Comparison of ENCODE assay signal across 21 cellular contexts in genomic region chr6:2651966-2652365, GRCh38.
DNase-seq lines count a peak whose midpoint lies in the region; ATAC-seq, FAIRE-seq and TF ChIP-seq lines count a peak whose summit lies in the region.
"Had no signal": no experiment of that assay in that cellular context is flagged by ENCODE, and none has a peak within 500 bp of the region (broad histone marks: within the 10 kb centered on the region; RNA-seq: fewer than 3 reads in every experiment).

No MANE protein-coding gene starts in this region.

- H3K27ac Mint-ChIP-seq in CD14-positive monocyte = peak overlapping the region; percentile 67 to 88 (median 84)
- no peak overlapping the region for H3K27ac Mint-ChIP-seq in endodermal cell
- H3K27ac Mint-ChIP-seq: B cell; CD4-positive, CD25-positive, alpha-beta regulatory T cell; H9 had no signal

- intact Hi-C loops in CD14-positive monocyte (cut with micrococcal nuclease) (no loop called here), PC-3 (cut with micrococcal nuclease) (no loop called here)

- CTCF ChIA-PET in PC-3 (lab: Charles Lee) = no interaction called here

- ATAC-seq in PC-3 (no peak), foreskin keratinocyte (peak; percentile 49)
- ATAC-seq: GM12878, K562 had no signal

- POLR2A ChIA-PET in PC-3 (lab: Charles Lee; ENCODE audit: unreplicated experiment) = no interaction called here

- TF ChIP-seq CTCF in CD14-positive monocyte (IDR thresholded peaks at IDR 0.05) (no peak), PC-3 (conservative IDR thresholded peaks at IDR 0.05; ENCODE audit: low read depth, low read length) (no peak), bronchial epithelial cell (IDR thresholded peaks at IDR 0.05; ENCODE audit: insufficient read depth, low read length, severe bottlenecking) (no peak), foreskin keratinocyte (conservative IDR thresholded peaks at IDR 0.05) (no peak), endodermal cell (conservative IDR thresholded peaks at IDR 0.05) (no peak)

- peaks cover 25% of the 10 kb centered on the region for H3K4me1 Mint-ChIP-seq in CD14-positive monocyte
- peaks cover 2% of the 10 kb centered on the region for H3K4me1 Mint-ChIP-seq in endodermal cell
- H3K4me1 Mint-ChIP-seq: B cell; CD4-positive, CD25-positive, alpha-beta regulatory T cell had no signal

- no peak overlapping the region for H2AFZ ChIP-seq in PC-3 (ENCODE audit: low read length)

- FAIRE-seq in bronchial epithelial cell (lab: Jason Lieb, UNC) = no peak
- FAIRE-seq: D721Med, GM12878, GM19239, H1, K562 had no signal

- H3K9ac ChIP-seq in PC-3 (ENCODE audit: low read length) (no peak overlapping the region), endodermal cell (ENCODE audit: extremely low read depth, low read length, poor library complexity, severe bottlenecking) (no peak overlapping the region)
- H3K9ac ChIP-seq: BLaER1 treated with 17β-estradiol and CSF1 and Interleukin-3, amounts not matched to agents 10 nM and 100 nM had no signal

- no peak overlapping the region for H3K4me3 ChIP-seq in PC-3 (ENCODE audit: low read length)
- no peak overlapping the region for H3K4me3 ChIP-seq in bronchial epithelial cell (ENCODE audit: low read depth, low read length)
- H3K4me3 ChIP-seq in endodermal cell (ENCODE audit: low read length) = no peak overlapping the region
- H3K4me3 ChIP-seq: BLaER1 treated with 17β-estradiol and CSF1 and Interleukin-3, amounts not matched to agents 10 nM and 100 nM; GM12878; K562 had no signal

- H3K4me2 ChIP-seq in PC-3 (ENCODE audit: low read length) = no peak overlapping the region

- H3K9me3 ChIP-seq in PC-3 (ENCODE audit: low read length) (no peaks in the 10 kb centered on the region; the same call in 1 of the 2 replicates), endodermal cell (ENCODE audit: control insufficient read depth, low read length) (peaks cover 10% of the 10 kb centered on the region)

- DNase-seq in CD14-positive monocyte (ENCODE audit: low spot score) (no peak), PC-3 (peak; percentile 15), bronchial epithelial cell (ENCODE audit: low read depth) (peak; percentile 48), foreskin keratinocyte (peak in 1 of 2 donors; percentile 48), endodermal cell (no peak), GDM1 (lab: John Stamatoyannopoulos, UW) (no peak), NAMALWA (ENCODE audit: low spot score) (no peak), NCI-H2171 treated with DMSO at 0.1 percent for 48 hours (lab: John Stamatoyannopoulos, UW) (no peak)
- DNase-seq: 8988T; Caco-2; CD4-positive, CD25-positive, alpha-beta regulatory T cell; H9; IMR-90 had no signal

- H3K27ac ChIP-seq in PC-3 (ENCODE audit: low read length) (no peak overlapping the region), foreskin keratinocyte (no peak overlapping the region), endodermal cell (ENCODE audit: low read depth, low read length) (no peak overlapping the region)
- H3K27ac ChIP-seq: BLaER1 treated with 17β-estradiol and CSF1 and Interleukin-3, amounts not matched to agents 10 nM and 100 nM; HL-60 had no signal

- WGBS in endodermal cell (ENCODE audit: insufficient coverage in 1 of 2, insufficient read length in 1 of 2), 2 experiments = 70 to 88% methylated on average over 3 of the region's 3 CpGs

- H3K36me3 Mint-ChIP-seq in CD14-positive monocyte (no peaks in the 10 kb centered on the region), endodermal cell (ENCODE audit: low read depth) (peaks cover 3% of the 10 kb centered on the region)
- H3K36me3 Mint-ChIP-seq: CD4-positive, CD25-positive, alpha-beta regulatory T cell had no signal

- H3K9me3 Mint-ChIP-seq in CD14-positive monocyte (peaks cover 3 to 10% (median 6%) of the 10 kb centered on the region in 7 donors), endodermal cell (peaks cover 20% of the 10 kb centered on the region)

- H3K27me3 Mint-ChIP-seq in CD14-positive monocyte (ENCODE audit: low read depth in 3 of 3) (no peaks in the 10 kb centered on the region), endodermal cell (ENCODE audit: insufficient read depth) (no peaks in the 10 kb centered on the region)

- H3K4me1 ChIP-seq in PC-3 (ENCODE audit: insufficient read depth, low read length) = no peaks in the 10 kb centered on the region
- no peaks in the 10 kb centered on the region for H3K4me1 ChIP-seq in foreskin keratinocyte
- H3K4me1 ChIP-seq in endodermal cell (ENCODE audit: control insufficient read depth, insufficient read depth, low read length) = no peaks in the 10 kb centered on the region
- H3K4me1 ChIP-seq: Caco-2 had no signal

- H4K20me1 ChIP-seq in PC-3 (ENCODE audit: low read length) = no peaks in the 10 kb centered on the region
- H4K20me1 ChIP-seq: BLaER1 treated with 17β-estradiol and CSF1 and Interleukin-3, amounts not matched to agents 10 nM and 100 nM had no signal

- H3K27me3 ChIP-seq in PC-3 (ENCODE audit: low read length) (no peaks in the 10 kb centered on the region), bronchial epithelial cell (ENCODE audit: control insufficient read depth, insufficient read depth, low read length) (no peaks in the 10 kb centered on the region), foreskin keratinocyte (no peaks in the 10 kb centered on the region), endodermal cell (ENCODE audit: control insufficient read depth, insufficient read depth, low read length, poor library complexity, severe bottlenecking) (no peaks in the 10 kb centered on the region)
- H3K27me3 ChIP-seq: BLaER1 treated with 17β-estradiol and CSF1 and Interleukin-3, amounts not matched to agents 10 nM and 100 nM had no signal

- H3F3A ChIP-seq in PC-3 (ENCODE audit: low read length, unreplicated experiment) = no peaks in the 10 kb centered on the region

- no peaks in the 10 kb centered on the region for H3K79me2 ChIP-seq in PC-3 (ENCODE audit: low read length)

- BruUV-seq in PC-3 (replicated peaks; lab: Mats Ljungman, UMichigan) = no TSS peak

- H3K9me2 ChIP-seq in PC-3 (replicated peaks; ENCODE audit: low read length) = no peaks in the 10 kb centered on the region

- no peaks in the 10 kb centered on the region for H3K36me3 ChIP-seq in PC-3 (ENCODE audit: low read depth, low read length)
- no peaks in the 10 kb centered on the region for H3K36me3 ChIP-seq in bronchial epithelial cell (ENCODE audit: control insufficient read depth, insufficient read depth, low read length)
- no peaks in the 10 kb centered on the region for H3K36me3 ChIP-seq in endodermal cell (ENCODE audit: control insufficient read depth, insufficient read depth, low read length)
- H3K36me3 ChIP-seq: BLaER1 treated with 17β-estradiol and CSF1 and Interleukin-3, amounts not matched to agents 10 nM and 100 nM had no signal

- H3K4me3 Mint-ChIP-seq in CD14-positive monocyte (no peak overlapping the region), endodermal cell (no peak overlapping the region)
- H3K4me3 Mint-ChIP-seq: B cell; CD4-positive, CD25-positive, alpha-beta regulatory T cell; H9 had no signal

Comparison
In these comparisons a context has a peak if more than half of its experiments do, and no peak if none do; other contexts are left out.
1. DNase-seq: peak in PC-3 (single experiment) and bronchial epithelial cell (single experiment); none in CD14-positive monocyte (single experiment), endodermal cell (single experiment), GDM1 (single experiment), NAMALWA (single experiment) and NCI-H2171 treated with DMSO at 0.1 percent for 48 hours (single experiment).